In the genomic region with DNA sequence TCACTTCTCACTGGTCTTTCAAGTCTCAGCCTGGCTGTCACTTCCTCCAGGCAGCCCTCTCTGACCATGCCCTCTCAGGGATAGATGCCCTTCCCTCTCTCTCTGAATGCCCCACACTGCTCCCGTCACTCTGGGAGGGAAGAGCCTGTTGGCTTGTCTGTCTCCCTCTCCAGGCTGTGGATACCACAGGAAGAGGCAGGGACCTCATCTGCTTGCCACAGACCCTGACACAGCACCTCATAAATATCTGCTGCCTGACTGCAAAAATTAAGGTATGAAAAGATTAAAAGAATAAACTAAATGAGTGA, we compare ENCODE assay signal across 21 cellular contexts.
DNase-seq lines count a peak whose midpoint lies in the region; ATAC-seq and TF ChIP-seq lines count a peak whose summit lies in the region.
"Had no signal": no experiment of that assay in that cellular context is flagged by ENCODE, and none has a peak within 500 bp of the region (broad histone marks: within the 10 kb centered on the region; RNA-seq: fewer than 3 reads in every experiment).

No MANE protein-coding gene starts in this region.

- H3K27ac ChIP-seq in mesenchymal stem cell (ENCODE audit: low read length, poor library complexity, severe bottlenecking) = no peak overlapping the region
- no peak overlapping the region for H3K27ac ChIP-seq in osteoblast (ENCODE audit: low read depth, low read length)
- H3K27ac ChIP-seq in tibial nerve = no peak overlapping the region

- WGBS in mesenchymal stem cell = 75% methylated on average over 1 of the region's 1 CpG
- 77 to 82% methylated on average over 1 of the region's 1 CpG for WGBS in tibial nerve, 2 donors

- no peaks in the 10 kb centered on the region for H3K79me1 ChIP-seq in mesenchymal stem cell (replicated peaks; ENCODE audit: low read length, poor library complexity, severe bottlenecking)

- peaks cover 7% of the 10 kb centered on the region for H3K4me1 ChIP-seq in mesenchymal stem cell (ENCODE audit: control insufficient read depth, insufficient read depth, low read depth, low read length)
- H3K4me1 ChIP-seq in osteoblast (ENCODE audit: insufficient read depth, low read length) = no peaks in the 10 kb centered on the region
- no peaks in the 10 kb centered on the region for H3K4me1 ChIP-seq in tibial nerve

- H3K18ac ChIP-seq in mesenchymal stem cell (ENCODE audit: low read depth in 1 of 2, low read length in 2 of 2) = peak overlapping the region in 1 of 2 experiments; percentile 16

- no peak overlapping the region for H3K23ac ChIP-seq in mesenchymal stem cell (ENCODE audit: low read length in 2 of 2)

- H4K20me1 ChIP-seq in osteoblast (ENCODE audit: insufficient read depth, low read length) = no peaks in the 10 kb centered on the region
- H4K20me1 ChIP-seq: BLaER1 treated with 17β-estradiol and CSF1 and Interleukin-3, amounts not matched to agents 10 nM and 100 nM had no signal

- H2BK5ac ChIP-seq in mesenchymal stem cell (ENCODE audit: low read depth, low read length, poor library complexity, severe bottlenecking) = no peak overlapping the region

- no peaks in the 10 kb centered on the region for H3K36me3 Mint-ChIP-seq in activated CD8-positive, alpha-beta memory T cell treated with anti-CD3 and anti-CD28 coated beads, Interleukin-2, amount 10 ng/mL, durations not matched to agents 7 days and 5 days
- H3K36me3 Mint-ChIP-seq: CD4-positive, CD25-positive, alpha-beta regulatory T cell; CD8-positive, alpha-beta memory T cell had no signal

- H3K79me2 ChIP-seq in osteoblast (ENCODE audit: insufficient read depth, low read length) = no peaks in the 10 kb centered on the region

- CTCF ChIA-PET in activated CD8-positive, alpha-beta memory T cell treated with anti-CD3 and anti-CD28 coated beads, Interleukin-2, amount 10 ng/mL, durations not matched to agents 7 days and 5 days (lab: Charles Lee) = no interaction called here

- peak; percentile 26 for DNase-seq in activated CD8-positive, alpha-beta memory T cell treated with anti-CD3 and anti-CD28 coated beads, Interleukin-2, amount 50 U/mL, for 48 hours
- DNase-seq in activated CD8-positive, alpha-beta memory T cell treated with anti-CD3 and anti-CD28 coated beads, Interleukin-2, amount 10 ng/mL, durations not matched to agents 7 days and 5 days = no peak
- DNase-seq in mesenchymal stem cell = no peak
- peak; percentile 17 for DNase-seq in osteoblast (ENCODE audit: insufficient read length, low spot score, missing footprints)
- DNase-seq in stimulated activated CD8-positive, alpha-beta memory T cell treated with anti-CD3 and anti-CD28 coated beads, Interleukin-4, amount 100 ng/mL, for 48 hours = peak; percentile 14
- no peak for DNase-seq in tibial nerve (ENCODE audit: low spot score in 2 of 2)
- DNase-seq: CD4-positive, CD25-positive, alpha-beta regulatory T cell; CD8-positive, alpha-beta memory T cell; COR-L47; DMS 273 treated with DMSO at 0.1 percent for 48 hours; DMS53; DND-41; EL; HCEC 1CT; IMR-90 had no signal

- no peak overlapping the region for H3K14ac ChIP-seq in mesenchymal stem cell (ENCODE audit: low read length in 2 of 2)

- no peaks in the 10 kb centered on the region for H3K4me1 Mint-ChIP-seq in activated CD8-positive, alpha-beta memory T cell treated with anti-CD3 and anti-CD28 coated beads, Interleukin-2, amount 10 ng/mL, durations not matched to agents 7 days and 5 days
- H3K4me1 Mint-ChIP-seq: B cell; CD4-positive, CD25-positive, alpha-beta regulatory T cell; CD8-positive, alpha-beta memory T cell; GM23338 had no signal

- H3K4me3 Mint-ChIP-seq in activated CD8-positive, alpha-beta memory T cell treated with anti-CD3 and anti-CD28 coated beads, Interleukin-2, amount 10 ng/mL, durations not matched to agents 7 days and 5 days = no peak overlapping the region
- H3K4me3 Mint-ChIP-seq: B cell; CD4-positive, CD25-positive, alpha-beta regulatory T cell; CD8-positive, alpha-beta memory T cell; GM23338 had no signal

- H3K27me3 ChIP-seq in mesenchymal stem cell (ENCODE audit: control insufficient read depth in 1 of 2, insufficient read depth in 1 of 2, low read length in 2 of 2) = peaks cover 0 to 43% of the 10 kb centered on the region in 2 experiments
- peaks cover 9% of the 10 kb centered on the region for H3K27me3 ChIP-seq in osteoblast (ENCODE audit: insufficient read depth, low read length)
- no peaks in the 10 kb centered on the region for H3K27me3 ChIP-seq in tibial nerve
- H3K27me3 ChIP-seq: BLaER1 treated with 17β-estradiol and CSF1 and Interleukin-3, amounts not matched to agents 10 nM and 100 nM had no signal

- ATAC-seq in activated CD8-positive, alpha-beta memory T cell treated with anti-CD3 and anti-CD28 coated beads, Interleukin-2, amount 10 ng/mL, durations not matched to agents 7 days and 5 days = no peak
- no peak for ATAC-seq in GM19455 (IDR thresholded peaks at IDR 0.05; ENCODE audit: unreplicated experiment)
- no peak for ATAC-seq in GM19452 (IDR thresholded peaks at IDR 0.05; ENCODE audit: unreplicated experiment)
- ATAC-seq: GM12878, GM23338 had no signal

- H3K9ac ChIP-seq in mesenchymal stem cell (ENCODE audit: low read length) = no peak overlapping the region

- H3K36me3 ChIP-seq in mesenchymal stem cell (ENCODE audit: control insufficient read depth in 1 of 2, insufficient read depth in 2 of 2, low read depth in 1 of 2, low read length in 2 of 2) = no peaks in the 10 kb centered on the region
- no peaks in the 10 kb centered on the region for H3K36me3 ChIP-seq in osteoblast (ENCODE audit: insufficient read depth, low read length)
- no peaks in the 10 kb centered on the region for H3K36me3 ChIP-seq in tibial nerve
- H3K36me3 ChIP-seq: BLaER1 treated with 17β-estradiol and CSF1 and Interleukin-3, amounts not matched to agents 10 nM and 100 nM had no signal

- H2BK12ac ChIP-seq in mesenchymal stem cell (ENCODE audit: low read length in 2 of 2) = no peak overlapping the region

- TF ChIP-seq EP300 in tibial nerve (IDR thresholded peaks at IDR 0.05) = no peak

- TF ChIP-seq CTCF in osteoblast (IDR thresholded peaks at IDR 0.05; ENCODE audit: extremely low read depth, low read depth, low read length) (no peak), tibial nerve (IDR thresholded peaks at IDR 0.05) (no peak)

- H3K27me3 Mint-ChIP-seq in activated CD8-positive, alpha-beta memory T cell treated with anti-CD3 and anti-CD28 coated beads, Interleukin-2, amount 10 ng/mL, durations not matched to agents 7 days and 5 days = peaks cover 6% of the 10 kb centered on the region

- no peaks in the 10 kb centered on the region for H3K9me3 ChIP-seq in mesenchymal stem cell (ENCODE audit: control insufficient read depth, low read length)
- no peaks in the 10 kb centered on the region for H3K9me3 ChIP-seq in osteoblast (ENCODE audit: low read depth, low read length)
- H3K9me3 ChIP-seq in tibial nerve = peaks cover 0 to 1% (median 0%) of the 10 kb centered on the region in 4 donors

- no peak overlapping the region for H2AFZ ChIP-seq in mesenchymal stem cell (ENCODE audit: low read depth, low read length)
- no peak overlapping the region for H2AFZ ChIP-seq in osteoblast (ENCODE audit: low read length)
- H2AFZ ChIP-seq: GM23338 had no signal

- H4K91ac ChIP-seq in mesenchymal stem cell (ENCODE audit: low read length) = no peak overlapping the region

- H3K4me2 ChIP-seq in mesenchymal stem cell (ENCODE audit: low read length, poor library complexity, severe bottlenecking) = no peak overlapping the region
- no peak overlapping the region for H3K4me2 ChIP-seq in osteoblast (ENCODE audit: insufficient read depth, low read length)
- H3K4me2 ChIP-seq: GM23338 had no signal

- H4K8ac ChIP-seq in mesenchymal stem cell (ENCODE audit: low read length) = no peak overlapping the region

- no peak overlapping the region for H2BK15ac ChIP-seq in mesenchymal stem cell (ENCODE audit: low read depth, poor library complexity, severe bottlenecking)

- H3K4me3 ChIP-seq in mesenchymal stem cell (ENCODE audit: insufficient read depth in 1 of 2, low read depth in 1 of 2, low read length in 2 of 2) (no peak overlapping the region), osteoblast (ENCODE audit: insufficient read depth, low read length) (no peak overlapping the region), tibial nerve (no peak overlapping the region)
- H3K4me3 ChIP-seq: BLaER1 treated with 17β-estradiol and CSF1 and Interleukin-3, amounts not matched to agents 10 nM and 100 nM; GM12878; GM23338 had no signal

- TF ChIP-seq POLR2A in tibial nerve (IDR thresholded peaks at IDR 0.05) = no peak

- no peaks in the 10 kb centered on the region for H3K9me3 Mint-ChIP-seq in activated CD8-positive, alpha-beta memory T cell treated with anti-CD3 and anti-CD28 coated beads, Interleukin-2, amount 10 ng/mL, durations not matched to agents 7 days and 5 days (ENCODE audit: low read depth)
- H3K9me3 Mint-ChIP-seq: CD4-positive, CD25-positive, alpha-beta regulatory T cell; GM23338 had no signal

- H2AK5ac ChIP-seq in mesenchymal stem cell (ENCODE audit: low read length, severe bottlenecking) = no peak overlapping the region

- no peak overlapping the region for H3K27ac Mint-ChIP-seq in activated CD8-positive, alpha-beta memory T cell treated with anti-CD3 and anti-CD28 coated beads, Interleukin-2, amount 10 ng/mL, durations not matched to agents 7 days and 5 days
- H3K27ac Mint-ChIP-seq: B cell; CD4-positive, CD25-positive, alpha-beta regulatory T cell; CD8-positive, alpha-beta memory T cell; GM23338 had no signal

- H3K4ac ChIP-seq in mesenchymal stem cell (ENCODE audit: low read depth in 1 of 2, low read length in 2 of 2) = no peak overlapping the region

- peak overlapping the region; percentile 35 for H2BK120ac ChIP-seq in mesenchymal stem cell (ENCODE audit: low read depth, low read length)

Comparison
In these comparisons a context has a peak if more than half of its experiments do, and no peak if none do; other contexts are left out.
1. DNase-seq: peak in activated CD8-positive, alpha-beta memory T cell treated with anti-CD3 and anti-CD28 coated beads, Interleukin-2, amount 50 U/mL, for 48 hours (single experiment), osteoblast (single experiment) and stimulated activated CD8-positive, alpha-beta memory T cell treated with anti-CD3 and anti-CD28 coated beads, Interleukin-4, amount 100 ng/mL, for 48 hours (single experiment); none in activated CD8-positive, alpha-beta memory T cell treated with anti-CD3 and anti-CD28 coated beads, Interleukin-2, amount 10 ng/mL, durations not matched to agents 7 days and 5 days (single experiment), mesenchymal stem cell (single experiment) and tibial nerve (0 of 2).